ENCODE assay signal across 8 cellular contexts in genomic region chr1:103106426-103107321, GRCh38. TPM values are rescaled to one million over a fixed set of nuclear protein-coding genes. Genes with fewer than 3 reads are reported as not detected.
DNase-seq lines count a peak whose midpoint lies in the region; ATAC-seq and TF ChIP-seq lines count a peak whose summit lies in the region.

No MANE protein-coding gene starts in this region.

- H3K27me3 ChIP-seq in colonic mucosa (no peaks in the 10 kb centered on the region), left lung (peaks cover 3 to 40% of the 10 kb centered on the region in 2 donors), thoracic aorta (replicated peaks; ENCODE audit: insufficient read depth) (no peaks in the 10 kb centered on the region)

- ATAC-seq in GM19023 (IDR thresholded peaks at IDR 0.05; ENCODE audit: unreplicated experiment), result peak; percentile 88
- peak; percentile 80 for ATAC-seq in HG03135 (IDR thresholded peaks at IDR 0.05; ENCODE audit: unreplicated experiment)
- ATAC-seq in left lung, result peak; percentile 87
- peak; percentile 32 for ATAC-seq in thoracic aorta (ENCODE audit: insufficient number of reproducible peaks, low FRiP score, low read depth)

- H3K9me3 ChIP-seq in colonic mucosa (no peaks in the 10 kb centered on the region), left lung (no peaks in the 10 kb centered on the region), thoracic aorta (no peaks in the 10 kb centered on the region)

- DNase-seq in COR-L47 (lab: John Stamatoyannopoulos, UW) (peak; percentile 38), NCI-H69 (lab: John Stamatoyannopoulos, UW) (peak; percentile 36), colonic mucosa (no peak), left lung (peak; percentile 33 to 34), thoracic aorta (ENCODE audit: low spot score) (no peak), COLO668 (lab: John Stamatoyannopoulos, UW; ENCODE audit: unreplicated experiment) (no peak)

- peak; percentile 30 for TF ChIP-seq CTCF in colonic mucosa (IDR thresholded peaks at IDR 0.05)
- peak in 1 of 2 donors; percentile 36 for TF ChIP-seq CTCF in left lung (IDR thresholded peaks at IDR 0.05)
- TF ChIP-seq CTCF in thoracic aorta (IDR thresholded peaks at IDR 0.05), result no peak

- H3K27ac ChIP-seq in colonic mucosa (no peak overlapping the region), left lung (no peak overlapping the region), thoracic aorta (no peak overlapping the region)

- H3K4me1 ChIP-seq in colonic mucosa (no peaks in the 10 kb centered on the region), left lung (peaks cover 4 to 5% of the 10 kb centered on the region in 2 donors), thoracic aorta (ENCODE audit: control insufficient read depth in 1 of 2, low read depth in 2 of 2) (peaks cover 4 to 20% of the 10 kb centered on the region in 2 donors)

- no peaks in the 10 kb centered on the region for H3K36me3 ChIP-seq in colonic mucosa
- no peaks in the 10 kb centered on the region for H3K36me3 ChIP-seq in left lung
- no peaks in the 10 kb centered on the region for H3K36me3 ChIP-seq in thoracic aorta

- H3K4me3 ChIP-seq in colonic mucosa (peak overlapping the region; percentile 0), left lung (peak overlapping the region; percentile 10 to 27), thoracic aorta (peak overlapping the region; percentile 71)

- intact Hi-C loops in colonic mucosa (cut with DNase I), result no loop called here
- intact Hi-C loops in left lung (cut with DNase I), result no loop called here

- no peak overlapping the region for H3K9ac ChIP-seq in colonic mucosa (ENCODE audit: low read depth in 2 of 2, low read length in 2 of 2)

RNA-seq across cellular contexts. Expression of gene COL11A1, which starts 1.6 kb away (rescaled TPM):
- total RNA-seq in colonic mucosa, result under 1 TPM; 0.32 to 0.88 TPM
- 1 to 10 TPM in 1 of 2 donors, under 1 TPM in 1; 0.21 to 4.4 TPM for total RNA-seq in left lung
- under 1 TPM in 1 of 2 donors, not detected in 1; 0.07 TPM for total RNA-seq in thoracic aorta

Comparison
In these comparisons a context has a peak if more than half of its experiments do, and no peak if none do; other contexts are left out.
1. DNase-seq: peak in COR-L47 (single experiment), NCI-H69 (single experiment) and left lung (2 of 2); none in colonic mucosa (single experiment), thoracic aorta (single experiment) and COLO668 (single experiment).
2. ATAC-seq: peak in every context shown above with its lines; median percentile 88 in GM19023; 87 in left lung; 80 in HG03135; 32 in thoracic aorta.
3. H3K4me3 ChIP-seq: peak in every context shown above with its lines; median percentile 71 in thoracic aorta; 18 in left lung; 0 in colonic mucosa.